ENCODE assay signal across 1 cellular context in genomic region chr6:167825759-167826229, GRCh38.
A peak's percentile ranks its signal among the peaks of the same experiment; 100 is the strongest.
TF ChIP-seq lines count a peak whose summit lies in the region.

No MANE protein-coding gene starts in this region.

TF ChIP-seq in K562, 482 proteins besides CTCF, POLR2A, EP300 and RAD21 (continued from another document):
- TF ChIP-seq TBP (optimal IDR thresholded peaks at IDR 0.05; ENCODE audit: low read depth, low read length) (peak; percentile 22), CXXC5 (CRISPR knock-in tag; IDR thresholded peaks at IDR 0.05) (peak; percentile 47), JUND (IDR thresholded peaks at IDR 0.05; ENCODE audit: borderline replicate concordance, low read depth, low read length) (0 out of 2 replicates have a peak, but pooled peaks have one; percentile 2), JUND (tag; IDR thresholded peaks at IDR 0.05; ENCODE audit: borderline replicate concordance, low read depth, low read length) (no peak), ZNF639 (CRISPR knock-in tag; conservative IDR thresholded peaks at IDR 0.05 in 1 of 2, IDR thresholded peaks at IDR 0.05 in 1 of 2) (no peak; a peak in 1 of 4 replicates), PTTG1 (tag; IDR thresholded peaks at IDR 0.05; ENCODE audit: low read depth) (no peak), MYC (IDR thresholded peaks at IDR 0.05; ENCODE audit: low read depth, low read length) (peak; percentile 59), MYC (CRISPR knock-in tag; IDR thresholded peaks at IDR 0.05; ENCODE audit: borderline replicate concordance, low read depth) (no peak), MAZ (CRISPR knock-in tag; conservative IDR thresholded peaks at IDR 0.05 in 1 of 2, IDR thresholded peaks at IDR 0.05 in 1 of 2) (0 out of 4 replicates have a peak, but pooled peaks of 1 of the 2 experiments have one; percentile 21), GATA2 (CRISPR knock-in tag; IDR thresholded peaks at IDR 0.05) (no peak), ZNF431 (CRISPR knock-in tag; IDR thresholded peaks at IDR 0.05) (peak; percentile 37; the same call in 1 of the 2 replicates), HDAC6 (IDR thresholded peaks at IDR 0.05; ENCODE audit: low read depth, low read length) (0 out of 2 replicates have a peak, but pooled peaks have one; percentile 70), ELK3 (CRISPR knock-in tag; IDR thresholded peaks at IDR 0.05) (no peak), YY1 (IDR thresholded peaks at IDR 0.05; ENCODE audit: borderline replicate concordance in 1 of 3, control insufficient read depth in 1 of 3, extremely low read depth in 1 of 3, insufficient read depth in 3 of 3, insufficient read length in 1 of 3, insufficient replicate concordance in 2 of 3, low read depth in 1 of 3, low read length in 2 of 3) (peak in 1 of 3 experiments; percentile 42), NONO (IDR thresholded peaks at IDR 0.05; ENCODE audit: low read depth in 2 of 2, low read length in 1 of 2) (peak in 1 of 2 experiments; percentile 65; a peak in 1 of 4 replicates), ETV1 (tag; conservative IDR thresholded peaks at IDR 0.05; ENCODE audit: low read depth) (no peak), ZZZ3 (IDR thresholded peaks at IDR 0.05) (peak; percentile 81), NRF1 (conservative IDR thresholded peaks at IDR 0.05 in 1 of 2, IDR thresholded peaks at IDR 0.05 in 1 of 2) (peak; percentile 88 to 90), ZEB2 (IDR thresholded peaks at IDR 0.05) (0 out of 2 replicates have a peak, but pooled peaks have one; percentile 16), RBBP5 (IDR thresholded peaks at IDR 0.05; ENCODE audit: borderline replicate concordance, insufficient read depth, low read length, poor library complexity, severe bottlenecking) (peak; percentile 3), UBTF (IDR thresholded peaks at IDR 0.05; ENCODE audit: borderline replicate concordance in 1 of 2, low read depth in 2 of 2, low read length in 2 of 2) (peak; percentile 88 to 96; a peak in 3 of 4 replicates), CTBP1 (IDR thresholded peaks at IDR 0.05; ENCODE audit: borderline replicate concordance) (peak; percentile 84), TCF15 (CRISPR knock-in tag; IDR thresholded peaks at IDR 0.05) (no peak), ATF7 (IDR thresholded peaks at IDR 0.05) (peak; percentile 33; the same call in 1 of the 2 replicates), ZBTB2 (IDR thresholded peaks at IDR 0.05) (peak; percentile 52; the same call in 1 of the 2 replicates), TEAD4 (IDR thresholded peaks at IDR 0.05; ENCODE audit: low read length) (no peak), TEAD4 (CRISPR knock-in tag; IDR thresholded peaks at IDR 0.05; ENCODE audit: borderline replicate concordance) (no peak), ZNF316 (IDR thresholded peaks at IDR 0.05) (peak; percentile 74), SP1 (CRISPR knock-in tag; IDR thresholded peaks at IDR 0.05) (peak; percentile 11; the same call in 1 of the 2 replicates), CREB3L1 (IDR thresholded peaks at IDR 0.05; ENCODE audit: borderline replicate concordance, low read depth) (peak; percentile 5; the same call in 1 of the 2 replicates), ZNF280B (CRISPR knock-in tag; IDR thresholded peaks at IDR 0.05) (no peak), DNMT1 (IDR thresholded peaks at IDR 0.05) (peak; percentile 96; the same call in 1 of the 2 replicates), ZNF655 (CRISPR knock-in tag; IDR thresholded peaks at IDR 0.05) (no peak), KLF13 (tag; IDR thresholded peaks at IDR 0.05; ENCODE audit: borderline replicate concordance, low read depth) (peak; percentile 78; the same call in 1 of the 2 replicates), RBFOX2 (IDR thresholded peaks at IDR 0.05; ENCODE audit: low read depth, low read length) (peak; percentile 58), E2F6 (IDR thresholded peaks at IDR 0.05; ENCODE audit: borderline replicate concordance in 1 of 2, extremely low read depth in 1 of 2, insufficient read depth in 1 of 2, insufficient read length in 1 of 2, low read depth in 1 of 2, low read length in 1 of 2, poor library complexity in 1 of 2, severe bottlenecking in 1 of 2) (peak in 1 of 2 experiments; percentile 74), DEAF1 (CRISPR knock-in tag; IDR thresholded peaks at IDR 0.05) (no peak), POLR2G (IDR thresholded peaks at IDR 0.05; ENCODE audit: low read depth, low read length) (peak; percentile 66), FIP1L1 (IDR thresholded peaks at IDR 0.05; ENCODE audit: low read depth, low read length, poor library complexity, severe bottlenecking) (peak; percentile 38), SMAD1 (IDR thresholded peaks at IDR 0.05; ENCODE audit: low read depth, low read length, partially characterized antibody) (no peak), ZNF699 (CRISPR knock-in tag; IDR thresholded peaks at IDR 0.05; ENCODE audit: insufficient replicate concordance) (no peak), MNT (conservative IDR thresholded peaks at IDR 0.05) (0 out of 4 replicates have a peak, but pooled peaks of 1 of the 2 experiments have one; percentile 57), KLF1 (tag; IDR thresholded peaks at IDR 0.05) (peak; percentile 31; the same call in 1 of the 2 replicates), RBM14 (IDR thresholded peaks at IDR 0.05; ENCODE audit: borderline replicate concordance, insufficient read depth, low read depth, low read length) (peak; percentile 39; the same call in 1 of the 2 replicates), L3MBTL2 (IDR thresholded peaks at IDR 0.05) (0 out of 2 replicates have a peak, but pooled peaks have one; percentile 10), KDM5B (IDR thresholded peaks at IDR 0.05; ENCODE audit: insufficient replicate concordance, low read depth, low read length) (peak; percentile 30), STAG1 (CRISPR knock-in tag; IDR thresholded peaks at IDR 0.05; ENCODE audit: borderline replicate concordance) (no peak), CCNT2 (IDR thresholded peaks at IDR 0.05; ENCODE audit: borderline replicate concordance, extremely low read depth, insufficient read length, low read depth, low read length) (peak; percentile 42)
